8 cellular contexts compared by ENCODE assay signal in genomic region chr11:125164422-125165110, GRCh38. TPM values are rescaled to one million over a fixed set of nuclear protein-coding genes. Genes with fewer than 3 reads are reported as not detected.
DNase-seq lines count a peak whose midpoint lies in the region; ATAC-seq and TF ChIP-seq lines count a peak whose summit lies in the region.

PKNOX2 (plus strand) TSS chr11:125164751; CDS start chr11:125351306, 186,555 bp downstream.

- H3K4me3 Mint-ChIP-seq in CD4-positive, alpha-beta T cell: peak within 1 kb of the TSS; percentile 96
- peak within 1 kb of the TSS; percentile 96 for H3K4me3 Mint-ChIP-seq in nephron progenitor cell
- H3K4me3 Mint-ChIP-seq in stimulated activated naive CD8-positive, alpha-beta T cell treated with anti-CD3 and anti-CD28 coated beads, Interleukin-15, Interleukin-2, amounts not matched to agents 100 ng/mL and 50 ng/mL, for 24 hours: peak within 1 kb of the TSS; percentile 83

- peaks cover 9% of the 10 kb centered on the region for H3K4me1 ChIP-seq in HEK293 (ENCODE audit: control insufficient read depth, insufficient read depth, low read length)

- no peaks in the 10 kb centered on the region for H3K9me3 ChIP-seq in CD4-positive, alpha-beta T cell (ENCODE audit: control insufficient read depth, low read length)
- H3K9me3 ChIP-seq in HEK293 (ENCODE audit: control insufficient read depth, insufficient read depth, low read depth, low read length): no peaks in the 10 kb centered on the region

- H3K27ac ChIP-seq in CD4-positive, alpha-beta T cell (ENCODE audit: low read depth, low read length): no peak within 1 kb of the TSS
- peak within 1 kb of the TSS; percentile 72; the same call in 1 of the 2 replicates for H3K27ac ChIP-seq in HEK293 (ENCODE audit: extremely low read depth, low read depth, low read length)

- H3K4me3 ChIP-seq in HEK293 (ENCODE audit: low read depth, low read length): peak within 1 kb of the TSS; percentile 56
- peak within 1 kb of the TSS; percentile 36 to 48 for H3K4me3 ChIP-seq in foreskin fibroblast (ENCODE audit: low read depth in 1 of 2, low read length in 2 of 2)

- H3K9me3 Mint-ChIP-seq in CD4-positive, alpha-beta T cell: no peaks in the 10 kb centered on the region
- H3K9me3 Mint-ChIP-seq in nephron progenitor cell: no peaks in the 10 kb centered on the region
- H3K9me3 Mint-ChIP-seq in stimulated activated naive CD8-positive, alpha-beta T cell treated with anti-CD3 and anti-CD28 coated beads, Interleukin-15, Interleukin-2, amounts not matched to agents 100 ng/mL and 50 ng/mL, for 24 hours: no peaks in the 10 kb centered on the region

- H3K27me3 ChIP-seq in CD4-positive, alpha-beta T cell (ENCODE audit: control insufficient read depth, insufficient read depth, low read length): peaks cover 54% of the 10 kb centered on the region

- H3K27ac Mint-ChIP-seq in CD4-positive, alpha-beta T cell: no peak within 1 kb of the TSS
- peak within 1 kb of the TSS; percentile 97 for H3K27ac Mint-ChIP-seq in nephron progenitor cell
- H3K27ac Mint-ChIP-seq in stimulated activated naive CD8-positive, alpha-beta T cell treated with anti-CD3 and anti-CD28 coated beads, Interleukin-15, Interleukin-2, amounts not matched to agents 100 ng/mL and 50 ng/mL, for 24 hours: no peak within 1 kb of the TSS

- intact Hi-C loops in CD4-positive, alpha-beta T cell (cut with DNase I, micrococcal nuclease): no loop called here

- H3K4me1 Mint-ChIP-seq in CD4-positive, alpha-beta T cell (ENCODE audit: low read depth): peaks cover 21% of the 10 kb centered on the region
- peaks cover 80% of the 10 kb centered on the region for H3K4me1 Mint-ChIP-seq in nephron progenitor cell
- peaks cover 10% of the 10 kb centered on the region for H3K4me1 Mint-ChIP-seq in stimulated activated naive CD8-positive, alpha-beta T cell treated with anti-CD3 and anti-CD28 coated beads, Interleukin-15, Interleukin-2, amounts not matched to agents 100 ng/mL and 50 ng/mL, for 24 hours (ENCODE audit: low read depth)

- peak; percentile 33 to 77 (median 52) for DNase-seq in CD4-positive, alpha-beta T cell
- peak; percentile 36 for DNase-seq in NOMO-1 treated with DMSO at 0.1 percent for 48 hours (lab: John Stamatoyannopoulos, UW; ENCODE audit: unreplicated experiment)
- peak; percentile 40 for DNase-seq in activated effector memory CD4-positive, alpha-beta T cell treated with Interleukin-2 at 50 U/mL for 16 hours
- peak; percentile 37 to 78 for DNase-seq in foreskin fibroblast
- peak; percentile 93 for DNase-seq in nephron progenitor cell

- POLR2A ChIA-PET in CD4-positive, alpha-beta T cell (lab: Charles Lee): no interaction called here
- POLR2A ChIA-PET in HEK293 (lab: Yijun Ruan, JAX): interaction anchor here (0.7 to 1.0 kb wide), 2 partner anchors 53 to 73 kb away, joined by 3 to 4 read pairs; partner anchors contain the start of gene TMEM218

- no peaks in the 10 kb centered on the region for H3K36me3 ChIP-seq in HEK293 (ENCODE audit: control insufficient read depth in 2 of 2, insufficient read depth in 1 of 2, low read length in 2 of 2)

- CTCF ChIA-PET in CD4-positive, alpha-beta T cell (lab: Charles Lee): interaction anchor here (0.6 to 1.7 kb wide), 2 partner anchors 22 to 1845 kb away, joined by 3 to 5 read pairs; no protein-coding TSS in a partner anchor
- CTCF ChIA-PET in HEK293 (lab: Yijun Ruan, JAX): interaction anchor here (0.6 to 3.6 kb wide), 10 partner anchors 9 to 564 kb away, joined by 3 to 13 read pairs (median 3); no protein-coding TSS in a partner anchor

- H3K36me3 Mint-ChIP-seq in CD4-positive, alpha-beta T cell (ENCODE audit: low read depth): no peaks in the 10 kb centered on the region
- no peaks in the 10 kb centered on the region for H3K36me3 Mint-ChIP-seq in nephron progenitor cell (ENCODE audit: low read depth)
- no peaks in the 10 kb centered on the region for H3K36me3 Mint-ChIP-seq in stimulated activated naive CD8-positive, alpha-beta T cell treated with anti-CD3 and anti-CD28 coated beads, Interleukin-15, Interleukin-2, amounts not matched to agents 100 ng/mL and 50 ng/mL, for 24 hours (ENCODE audit: low read depth)

- TF ChIP-seq CTCF in CD4-positive, alpha-beta T cell (IDR thresholded peaks at IDR 0.05): peak; percentile 40
- TF ChIP-seq CTCF in HEK293 (tag by site-specific recombination; IDR thresholded peaks at IDR 0.05) (no peak), foreskin fibroblast (IDR thresholded peaks at IDR 0.05; ENCODE audit: low read depth, low read length) (peak; percentile 52), nephron progenitor cell (IDR thresholded peaks at IDR 0.05) (peak; percentile 53)

- H3K27me3 Mint-ChIP-seq in CD4-positive, alpha-beta T cell: peaks cover 73% of the 10 kb centered on the region
- H3K27me3 Mint-ChIP-seq in nephron progenitor cell (ENCODE audit: low read depth, poor library complexity): peaks cover 12% of the 10 kb centered on the region
- H3K27me3 Mint-ChIP-seq in stimulated activated naive CD8-positive, alpha-beta T cell treated with anti-CD3 and anti-CD28 coated beads, Interleukin-15, Interleukin-2, amounts not matched to agents 100 ng/mL and 50 ng/mL, for 24 hours: peaks cover 68% of the 10 kb centered on the region

- ATAC-seq in CD4-positive, alpha-beta T cell (ENCODE audit: poor library complexity): peak; percentile 80
- ATAC-seq in HG02840 (IDR thresholded peaks at IDR 0.05; ENCODE audit: low FRiP score, unreplicated experiment): no peak

TF ChIP-seq in HEK293, 187 proteins besides CTCF, POLR2A, EP300 and RAD21 (continues in another document):
- TF ChIP-seq ZBTB7A (tag by site-specific recombination; IDR thresholded peaks at IDR 0.05; ENCODE audit: low read depth) (no peak), KLF16 (tag by site-specific recombination; IDR thresholded peaks at IDR 0.05) (no peak), ZNF600 (tag by site-specific recombination; IDR thresholded peaks at IDR 0.05) (0 out of 2 replicates have a peak, but pooled peaks have one; percentile 16), ZNF155 (tag by site-specific recombination; IDR thresholded peaks at IDR 0.05) (no peak), ZNF785 (tag by site-specific recombination; IDR thresholded peaks at IDR 0.05) (no peak), EGR2 (tag by site-specific recombination; IDR thresholded peaks at IDR 0.05; ENCODE audit: low read depth) (no peak), HOXD13 (CRISPR knock-in tag; IDR thresholded peaks at IDR 0.05; ENCODE audit: borderline replicate concordance) (no peak), ZNF624 (tag by site-specific recombination; IDR thresholded peaks at IDR 0.05) (no peak), YY2 (tag by site-specific recombination; IDR thresholded peaks at IDR 0.05) (no peak), ZFP37 (tag by site-specific recombination; IDR thresholded peaks at IDR 0.05) (no peak), SP3 (tag by site-specific recombination; IDR thresholded peaks at IDR 0.05) (0 out of 2 replicates have a peak, but pooled peaks have one; percentile 30), WT1 (tag by site-specific recombination; IDR thresholded peaks at IDR 0.05) (peak; percentile 90), ZNF266 (tag by site-specific recombination; IDR thresholded peaks at IDR 0.05; ENCODE audit: low read depth) (no peak), ZNF341 (tag by site-specific recombination; IDR thresholded peaks at IDR 0.05; ENCODE audit: low read depth) (peak; percentile 71), ZNF623 (tag by site-specific recombination; IDR thresholded peaks at IDR 0.05) (no peak), SP7 (tag by site-specific recombination; IDR thresholded peaks at IDR 0.05) (peak; percentile 33; the same call in 1 of the 2 replicates), ZNF521 (tag by site-specific recombination; IDR thresholded peaks at IDR 0.05) (no peak), BCL11A (tag by site-specific recombination; IDR thresholded peaks at IDR 0.05; ENCODE audit: low read depth) (no peak), ZNF239 (tag by site-specific recombination; IDR thresholded peaks at IDR 0.05) (no peak), ZSCAN18 (tag by site-specific recombination; IDR thresholded peaks at IDR 0.05) (no peak), ZNF138 (tag by site-specific recombination; IDR thresholded peaks at IDR 0.05; ENCODE audit: borderline replicate concordance) (no peak), ZFP69B (tag by site-specific recombination; IDR thresholded peaks at IDR 0.05) (no peak; the same call in 1 of the 2 replicates), ZNF350 (tag by site-specific recombination; IDR thresholded peaks at IDR 0.05) (no peak), ZNF777 (tag by site-specific recombination; IDR thresholded peaks at IDR 0.05; ENCODE audit: borderline replicate concordance) (no peak), ZNF19 (tag by site-specific recombination; IDR thresholded peaks at IDR 0.05; ENCODE audit: low read depth) (no peak), ZNF76 (tag by site-specific recombination; IDR thresholded peaks at IDR 0.05; ENCODE audit: borderline replicate concordance, low read depth) (peak; percentile 80), ZNF302 (tag by site-specific recombination; IDR thresholded peaks at IDR 0.05; ENCODE audit: low read depth) (no peak), ZNF449 (tag by site-specific recombination; IDR thresholded peaks at IDR 0.05) (no peak)

RNA-seq across cellular contexts. Expression of gene PKNOX2, which starts in this region (rescaled TPM):
- total RNA-seq in CD4-positive, alpha-beta T cell: not detected

Comparison
In these comparisons a context has a peak if more than half of its experiments do, and no peak if none do; other contexts are left out.
1. Peak in DNase-seq and ATAC-seq in CD4-positive, alpha-beta T cell; RNA of the gene not detected or under 1 TPM.
2. DNase-seq: peak in every context shown above with its lines; median percentile 93 in nephron progenitor cell; 58 in foreskin fibroblast; 52 in CD4-positive, alpha-beta T cell; 40 in activated effector memory CD4-positive, alpha-beta T cell treated with Interleukin-2 at 50 U/mL for 16 hours; 36 in NOMO-1 treated with DMSO at 0.1 percent for 48 hours.